2 cellular contexts compared by ENCODE assay signal in the genomic region with DNA sequence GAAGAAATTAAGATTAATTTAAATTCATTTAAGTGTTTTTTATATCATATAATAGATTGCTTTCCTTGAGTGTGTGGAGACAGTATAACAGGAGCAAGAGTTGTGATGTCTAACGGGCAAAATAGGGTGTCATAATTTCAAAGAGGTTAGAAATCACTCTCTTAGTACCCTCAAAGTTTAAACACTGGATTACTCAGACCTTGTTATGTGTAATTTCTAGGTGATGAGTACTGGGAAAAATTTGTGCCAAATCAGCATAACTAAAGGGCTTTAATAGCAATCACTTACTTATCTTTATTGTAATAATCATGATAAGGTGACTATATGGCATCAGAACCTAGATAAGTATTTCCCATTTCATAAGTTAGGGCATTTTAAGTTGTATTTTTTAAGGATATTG.
TF ChIP-seq lines count a peak whose summit lies in the region.

No MANE protein-coding gene starts in this region.

TF ChIP-seq in K562, 482 proteins besides CTCF, POLR2A, EP300 and RAD21:
- TF ChIP-seq MAFF (IDR thresholded peaks at IDR 0.05; ENCODE audit: low read length) (peak; percentile 38; the same call in 1 of the 2 replicates), MAFK (IDR thresholded peaks at IDR 0.05; ENCODE audit: low read length) (peak; percentile 58; the same call in 1 of the 2 replicates), MAFG (tag; conservative IDR thresholded peaks at IDR 0.05) (peak; percentile 46; the same call in 1 of the 2 replicates), ZNF316 (IDR thresholded peaks at IDR 0.05) (peak; percentile 82), C11orf30 (IDR thresholded peaks at IDR 0.05; ENCODE audit: low read depth) (peak; percentile 73; the same call in 1 of the 2 replicates), SMC3 (conservative IDR thresholded peaks at IDR 0.05; ENCODE audit: insufficient read depth, low read depth, low read length) (no peak)

TF ChIP-seq in liver, 16 proteins besides CTCF, POLR2A, EP300 and RAD21:
- TF ChIP-seq GABPA (IDR thresholded peaks at IDR 0.05 in 1 of 2, conservative IDR thresholded peaks at IDR 0.05 in 1 of 2) (no peak), YY1 (IDR thresholded peaks at IDR 0.05) (no peak), FOXA1 (IDR thresholded peaks at IDR 0.05) (no peak), EGR1 (IDR thresholded peaks at IDR 0.05; ENCODE audit: low read depth in 2 of 2) (no peak), JUND (IDR thresholded peaks at IDR 0.05) (no peak), FOXA2 (IDR thresholded peaks at IDR 0.05) (no peak)
- TF ChIP-seq, protein P1, sequence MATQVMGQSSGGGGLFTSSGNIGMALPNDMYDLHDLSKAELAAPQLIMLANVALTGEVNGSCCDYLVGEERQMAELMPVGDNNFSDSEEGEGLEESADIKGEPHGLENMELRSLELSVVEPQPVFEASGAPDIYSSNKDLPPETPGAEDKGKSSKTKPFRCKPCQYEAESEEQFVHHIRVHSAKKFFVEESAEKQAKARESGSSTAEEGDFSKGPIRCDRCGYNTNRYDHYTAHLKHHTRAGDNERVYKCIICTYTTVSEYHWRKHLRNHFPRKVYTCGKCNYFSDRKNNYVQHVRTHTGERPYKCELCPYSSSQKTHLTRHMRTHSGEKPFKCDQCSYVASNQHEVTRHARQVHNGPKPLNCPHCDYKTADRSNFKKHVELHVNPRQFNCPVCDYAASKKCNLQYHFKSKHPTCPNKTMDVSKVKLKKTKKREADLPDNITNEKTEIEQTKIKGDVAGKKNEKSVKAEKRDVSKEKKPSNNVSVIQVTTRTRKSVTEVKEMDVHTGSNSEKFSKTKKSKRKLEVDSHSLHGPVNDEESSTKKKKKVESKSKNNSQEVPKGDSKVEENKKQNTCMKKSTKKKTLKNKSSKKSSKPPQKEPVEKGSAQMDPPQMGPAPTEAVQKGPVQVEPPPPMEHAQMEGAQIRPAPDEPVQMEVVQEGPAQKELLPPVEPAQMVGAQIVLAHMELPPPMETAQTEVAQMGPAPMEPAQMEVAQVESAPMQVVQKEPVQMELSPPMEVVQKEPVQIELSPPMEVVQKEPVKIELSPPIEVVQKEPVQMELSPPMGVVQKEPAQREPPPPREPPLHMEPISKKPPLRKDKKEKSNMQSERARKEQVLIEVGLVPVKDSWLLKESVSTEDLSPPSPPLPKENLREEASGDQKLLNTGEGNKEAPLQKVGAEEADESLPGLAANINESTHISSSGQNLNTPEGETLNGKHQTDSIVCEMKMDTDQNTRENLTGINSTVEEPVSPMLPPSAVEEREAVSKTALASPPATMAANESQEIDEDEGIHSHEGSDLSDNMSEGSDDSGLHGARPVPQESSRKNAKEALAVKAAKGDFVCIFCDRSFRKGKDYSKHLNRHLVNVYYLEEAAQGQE (IDR thresholded peaks at IDR 0.05) = no peak
- TF ChIP-seq, protein P2, sequence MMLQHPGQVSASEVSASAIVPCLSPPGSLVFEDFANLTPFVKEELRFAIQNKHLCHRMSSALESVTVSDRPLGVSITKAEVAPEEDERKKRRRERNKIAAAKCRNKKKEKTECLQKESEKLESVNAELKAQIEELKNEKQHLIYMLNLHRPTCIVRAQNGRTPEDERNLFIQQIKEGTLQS (IDR thresholded peaks at IDR 0.05) = no peak
- TF ChIP-seq, protein P3, sequence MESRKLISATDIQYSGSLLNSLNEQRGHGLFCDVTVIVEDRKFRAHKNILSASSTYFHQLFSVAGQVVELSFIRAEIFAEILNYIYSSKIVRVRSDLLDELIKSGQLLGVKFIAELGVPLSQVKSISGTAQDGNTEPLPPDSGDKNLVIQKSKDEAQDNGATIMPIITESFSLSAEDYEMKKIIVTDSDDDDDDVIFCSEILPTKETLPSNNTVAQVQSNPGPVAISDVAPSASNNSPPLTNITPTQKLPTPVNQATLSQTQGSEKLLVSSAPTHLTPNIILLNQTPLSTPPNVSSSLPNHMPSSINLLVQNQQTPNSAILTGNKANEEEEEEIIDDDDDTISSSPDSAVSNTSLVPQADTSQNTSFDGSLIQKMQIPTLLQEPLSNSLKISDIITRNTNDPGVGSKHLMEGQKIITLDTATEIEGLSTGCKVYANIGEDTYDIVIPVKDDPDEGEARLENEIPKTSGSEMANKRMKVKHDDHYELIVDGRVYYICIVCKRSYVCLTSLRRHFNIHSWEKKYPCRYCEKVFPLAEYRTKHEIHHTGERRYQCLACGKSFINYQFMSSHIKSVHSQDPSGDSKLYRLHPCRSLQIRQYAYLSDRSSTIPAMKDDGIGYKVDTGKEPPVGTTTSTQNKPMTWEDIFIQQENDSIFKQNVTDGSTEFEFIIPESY (IDR thresholded peaks at IDR 0.05) = no peak
